8 cellular contexts compared by ENCODE assay signal in the genomic region with DNA sequence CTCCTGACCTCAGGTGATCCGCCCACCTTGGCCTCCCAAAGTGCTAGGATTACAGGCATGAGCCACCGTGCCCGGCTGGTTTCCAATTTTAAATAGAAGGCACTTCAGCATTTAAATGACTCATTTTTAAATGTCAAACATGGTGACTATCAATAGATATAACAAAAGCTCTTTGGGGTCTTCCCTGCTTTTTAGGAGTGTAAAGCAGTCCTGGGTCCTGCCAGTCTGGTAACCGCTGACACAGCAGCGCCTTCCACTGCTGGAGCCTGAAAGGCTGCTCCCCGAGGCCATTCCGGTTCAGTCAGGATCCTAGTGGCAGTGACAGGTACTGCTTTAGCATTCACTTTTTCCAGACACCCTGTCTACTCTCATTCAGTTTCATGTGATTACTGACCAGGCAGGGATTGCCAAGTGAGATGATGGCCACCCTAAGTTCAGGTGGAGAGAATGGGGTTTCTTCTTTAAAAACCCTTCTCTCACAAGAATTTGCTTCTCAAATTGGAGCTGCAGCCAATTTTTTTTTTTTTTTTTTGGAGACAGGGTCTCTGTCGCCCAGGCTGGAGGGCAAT. TPM values are rescaled to one million over a fixed set of nuclear protein-coding genes. Genes with fewer than 3 reads are reported as not detected.
DNase-seq lines count a peak whose midpoint lies in the region; ATAC-seq and TF ChIP-seq lines count a peak whose summit lies in the region.

No MANE protein-coding gene starts in this region.

- H3K27ac ChIP-seq in HUES48 (ENCODE audit: low read depth, low read length) (peak overlapping the region; percentile 32), heart left ventricle (peak overlapping the region in 3 of 12 donors; percentile 4 to 50 (median 18))

- H3K4me3 ChIP-seq in HUES48 (ENCODE audit: low read depth, low read length) (no peak overlapping the region), heart left ventricle (no peak overlapping the region)

- H3K9me3 ChIP-seq in HUES48 (ENCODE audit: control insufficient read depth, insufficient read depth, low read length) = no peaks in the 10 kb centered on the region
- no peaks in the 10 kb centered on the region for H3K9me3 ChIP-seq in heart left ventricle

- H3K36me3 ChIP-seq in HUES48 (ENCODE audit: control insufficient read depth, insufficient read depth, low read length) (no peaks in the 10 kb centered on the region), heart left ventricle (no peaks in the 10 kb centered on the region)

- H3K27me3 ChIP-seq in HUES48 (ENCODE audit: control insufficient read depth, insufficient read depth, low read length) (no peaks in the 10 kb centered on the region), heart left ventricle (no peaks in the 10 kb centered on the region)

- ATAC-seq in heart left ventricle (peak; percentile 29 to 73 (median 68)), GM21717 (IDR thresholded peaks at IDR 0.05; ENCODE audit: unreplicated experiment) (no peak), GM21825 (IDR thresholded peaks at IDR 0.05; ENCODE audit: unreplicated experiment) (no peak)

- peak; percentile 73 for DNase-seq in D341Med (ENCODE audit: low spot score)
- peak; percentile 79 for DNase-seq in SK-N-DZ (ENCODE audit: low spot score)
- DNase-seq in activated naive CD4-positive, alpha-beta T cell treated with anti-CD3 and anti-CD28 coated beads, Interleukin-2, amount 50 U/mL, for 16 hours = peak; percentile 65
- peak in 1 of 5 donors; percentile 53 for DNase-seq in heart left ventricle
- peak; percentile 45 for DNase-seq in stimulated activated CD4-positive, alpha-beta T cell treated with anti-CD3 and anti-CD28 coated beads, Interleukin-12 subunit alpha, Interleukin-12 subunit beta, amount 100 ng/mL, for 4 hours

- TF ChIP-seq CTCF in heart left ventricle (IDR thresholded peaks at IDR 0.05) = peak; percentile 10 to 71 (median 44)

- TF ChIP-seq POLR2A in heart left ventricle (IDR thresholded peaks at IDR 0.05) = no peak

- WGBS in heart left ventricle, 4 donors = 43 to 47% (median 47%) methylated on average over 8 of the region's 8 CpGs

- H3K4me1 ChIP-seq in HUES48 (ENCODE audit: control insufficient read depth, insufficient read depth, low read length) (peaks cover 72% of the 10 kb centered on the region), heart left ventricle (peaks cover 19 to 92% (median 85%) of the 10 kb centered on the region in 12 donors)

- no peak overlapping the region for H3K9ac ChIP-seq in HUES48 (ENCODE audit: low read depth, low read length)

- intact Hi-C loops in heart left ventricle (cut with DNase I) = loop anchor here in 2 of 10 donors (10.0 kb wide), 1 partner anchor 46 kb away; no protein-coding TSS in a partner anchor

RNA-seq across cellular contexts. Expression of gene DIDO1, which starts 5.1 kb away (rescaled TPM):
- polyA plus RNA-seq in SK-N-DZ (2014; cell fraction: cytosol; rRNA removed) = 66.0 and 80.4 TPM in 2 replicates
- polyA plus RNA-seq in SK-N-DZ (2014; cell fraction: nucleus; rRNA removed) = 235 and 328 TPM in 2 replicates
- 10 to 100 TPM; 27.5 to 46.2 (median 38.9) TPM for total RNA-seq in heart left ventricle
- polyA plus RNA-seq in heart left ventricle = 10 to 100 TPM; 16.5 to 20.1 TPM

RNA-seq across cellular contexts. Expression of gene GID8, which starts 16.7 kb away (rescaled TPM):
- 65.3 and 72.2 TPM in 2 replicates for polyA plus RNA-seq in SK-N-DZ (2014; cell fraction: cytosol; rRNA removed)
- 44.4 and 51.3 TPM in 2 replicates for polyA plus RNA-seq in SK-N-DZ (2014; cell fraction: nucleus; rRNA removed)
- 10 to 100 TPM; 14.7 to 22.2 (median 16.3) TPM for total RNA-seq in heart left ventricle
- polyA plus RNA-seq in heart left ventricle = 10 to 100 TPM in 1 of 2 donors, 1 to 10 TPM in 1; 6.2 to 15.8 TPM

RNA-seq across cellular contexts. Expression of gene SLC17A9, which starts 31.3 kb away (rescaled TPM):
- polyA plus RNA-seq in SK-N-DZ (2014; cell fraction: cytosol; rRNA removed) = 1.1 and 1.5 TPM in 2 replicates
- polyA plus RNA-seq in SK-N-DZ (2014; cell fraction: nucleus; rRNA removed) = 4.9 and 6.9 TPM in 2 replicates
- 1 to 10 TPM in 3 of 9 donors, under 1 TPM in 6; 0.16 to 6.6 (median 0.67) TPM for total RNA-seq in heart left ventricle
- polyA plus RNA-seq in heart left ventricle = 1 to 10 TPM; 1.7 to 2.6 TPM

RNA-seq across cellular contexts. Expression of gene TCFL5, which starts 59.6 kb away (rescaled TPM):
- polyA plus RNA-seq in SK-N-DZ (2014; cell fraction: cytosol; rRNA removed) = 17.7 and 18.7 TPM in 2 replicates
- polyA plus RNA-seq in SK-N-DZ (2014; cell fraction: nucleus; rRNA removed) = 12.5 and 14.3 TPM in 2 replicates
- 1 to 10 TPM; 4.5 to 8.2 (median 6.1) TPM for total RNA-seq in heart left ventricle
- polyA plus RNA-seq in heart left ventricle = 1 to 10 TPM; 2.5 to 3.7 TPM

Comparison
In these comparisons a context has a peak if more than half of its experiments do, and no peak if none do; other contexts are left out.
1. ATAC-seq: peak in heart left ventricle (4 of 4); none in GM21717 (single experiment) and GM21825 (single experiment).